Comparison of ENCODE assay signal across 11 cellular contexts in genomic region chr1:109823543-109824348, GRCh38.
DNase-seq lines count a peak whose midpoint lies in the region; ATAC-seq and TF ChIP-seq lines count a peak whose summit lies in the region.
"Had no signal": no experiment of that assay in that cellular context is flagged by ENCODE, and none has a peak within 500 bp of the region (broad histone marks: within the 10 kb centered on the region; RNA-seq: fewer than 3 reads in every experiment).

No MANE protein-coding gene starts in this region.

- H3K4me1 Mint-ChIP-seq in T-helper 1 cell treated with Interleukin-12 subunit alpha and Interleukin-12 subunit beta and Interleukin-4 antibody, amounts not matched to agents 30 μg/mL and 1 μg/mL, for 36 hours (ENCODE audit: low read depth) = peaks cover 45% of the 10 kb centered on the region

- TF ChIP-seq EP300 in suprapubic skin (IDR thresholded peaks at IDR 0.05) = no peak

- H3K4me3 Mint-ChIP-seq in T-helper 1 cell treated with Interleukin-12 subunit alpha and Interleukin-12 subunit beta and Interleukin-4 antibody, amounts not matched to agents 30 μg/mL and 1 μg/mL, for 36 hours = no peak overlapping the region

- peak overlapping the region; percentile 59 for H3K27ac Mint-ChIP-seq in T-helper 1 cell treated with Interleukin-12 subunit alpha and Interleukin-12 subunit beta and Interleukin-4 antibody, amounts not matched to agents 30 μg/mL and 1 μg/mL, for 36 hours

- no peaks in the 10 kb centered on the region for H3K9me3 Mint-ChIP-seq in T-helper 1 cell treated with Interleukin-12 subunit alpha and Interleukin-12 subunit beta and Interleukin-4 antibody, amounts not matched to agents 30 μg/mL and 1 μg/mL, for 36 hours

- peaks cover 40% of the 10 kb centered on the region for H3K4me1 ChIP-seq in suprapubic skin

- H3K27me3 ChIP-seq in suprapubic skin = no peaks in the 10 kb centered on the region

- no peak overlapping the region for H3K4me3 ChIP-seq in suprapubic skin

- no peaks in the 10 kb centered on the region for H3K36me3 Mint-ChIP-seq in T-helper 1 cell treated with Interleukin-12 subunit alpha and Interleukin-12 subunit beta and Interleukin-4 antibody, amounts not matched to agents 30 μg/mL and 1 μg/mL, for 36 hours (ENCODE audit: low read depth)

- DNase-seq in T-helper 1 cell = no peak
- DNase-seq in amniotic epithelial cell (ENCODE audit: low read depth) = peak; percentile 35
- peak; percentile 24 for DNase-seq in iris pigment epithelial cell (ENCODE audit: low read depth)
- DNase-seq in suprapubic skin (ENCODE audit: low spot score in 2 of 2) = no peak
- no peak for DNase-seq in NCI-H446 treated with DMSO at 0.1 percent for 48 hours (lab: John Stamatoyannopoulos, UW)
- no peak for DNase-seq in CD1c-positive myeloid dendritic cell (ENCODE audit: extremely low spot score)
- DNase-seq: activated CD4-positive, alpha-beta T cell treated with anti-CD3 and anti-CD28 coated beads, Interleukin-2, amount 50 U/mL, for 1 hour; KG1; stimulated activated CD4-positive, alpha-beta T cell treated with anti-CD3 and anti-CD28 coated beads, Interleukin-4, amount 100 ng/mL, for 1 hour had no signal

- peak overlapping the region; percentile 78 for H3K27ac ChIP-seq in suprapubic skin

- H3K9me3 ChIP-seq in suprapubic skin = no peaks in the 10 kb centered on the region

- H3K27me3 Mint-ChIP-seq in T-helper 1 cell treated with Interleukin-12 subunit alpha and Interleukin-12 subunit beta and Interleukin-4 antibody, amounts not matched to agents 30 μg/mL and 1 μg/mL, for 36 hours (ENCODE audit: low read depth) = no peaks in the 10 kb centered on the region

- TF ChIP-seq POLR2A in suprapubic skin (IDR thresholded peaks at IDR 0.05) = no peak

- ATAC-seq in GM18498 (IDR thresholded peaks at IDR 0.05; ENCODE audit: unreplicated experiment) = no peak

- 78% methylated on average over 14 of the region's 16 CpGs for whole genome bisulfite sequencing in suprapubic skin

- TF ChIP-seq CTCF in suprapubic skin (IDR thresholded peaks at IDR 0.05) = no peak

- no peaks in the 10 kb centered on the region for H3K36me3 ChIP-seq in suprapubic skin

Comparison
In these comparisons a context has a peak if more than half of its experiments do, and no peak if none do; other contexts are left out.
1. DNase-seq: peak in amniotic epithelial cell (single experiment) and iris pigment epithelial cell (single experiment); none in T-helper 1 cell (0 of 5), suprapubic skin (0 of 2), NCI-H446 treated with DMSO at 0.1 percent for 48 hours (single experiment) and CD1c-positive myeloid dendritic cell (single experiment).